ENCODE assay signal across 8 cellular contexts in genomic region chr22:35352214-35353111, GRCh38. TPM values are rescaled to one million over a fixed set of nuclear protein-coding genes. Genes with fewer than 3 reads are reported as not detected.
A peak's percentile ranks its signal among the peaks of the same experiment; 100 is the strongest.
DNase-seq lines count a peak whose midpoint lies in the region; ATAC-seq and TF ChIP-seq lines count a peak whose summit lies in the region.

No MANE protein-coding gene starts in this region.

- TF ChIP-seq CTCF in GM12872 (IDR thresholded peaks at IDR 0.05; ENCODE audit: insufficient read depth, low read depth, low read length), result peak; percentile 57
- peak; percentile 57 for TF ChIP-seq CTCF in Loucy (conservative IDR thresholded peaks at IDR 0.05; ENCODE audit: low read length)
- TF ChIP-seq CTCF in foreskin keratinocyte (conservative IDR thresholded peaks at IDR 0.05), result peak; percentile 27

- H3K4me1 ChIP-seq in Loucy (ENCODE audit: insufficient read depth, low read length, poor library complexity, severe bottlenecking), result peaks cover 21% of the 10 kb centered on the region
- H3K4me1 ChIP-seq in foreskin keratinocyte, result peaks cover 3% of the 10 kb centered on the region

- H3K4me2 ChIP-seq in Loucy (ENCODE audit: low read depth, low read length, poor library complexity, severe bottlenecking), result no peak overlapping the region

- no peaks in the 10 kb centered on the region for H4K20me1 ChIP-seq in Loucy (ENCODE audit: insufficient read depth, low read length, poor library complexity, severe bottlenecking)

- no peak overlapping the region for H2AFZ ChIP-seq in Loucy (ENCODE audit: low read length)

- H3K27ac ChIP-seq in foreskin keratinocyte, result no peak overlapping the region

- no peaks in the 10 kb centered on the region for H3K79me2 ChIP-seq in Loucy (ENCODE audit: insufficient read depth, low read length)

- ATAC-seq in foreskin keratinocyte (no peak), GM21360 (IDR thresholded peaks at IDR 0.05; ENCODE audit: unreplicated experiment) (no peak)

- H3F3A ChIP-seq in Loucy (ENCODE audit: low read depth), result no peaks in the 10 kb centered on the region

- no peak overlapping the region for H3K9ac ChIP-seq in Loucy (ENCODE audit: low read depth, low read length, poor library complexity, severe bottlenecking)

- no peaks in the 10 kb centered on the region for H3K9me3 ChIP-seq in Loucy (ENCODE audit: insufficient read depth, low read depth, low read length)

- no peaks in the 10 kb centered on the region; the same call in 1 of the 2 replicates for H3K36me3 ChIP-seq in Loucy (ENCODE audit: insufficient read depth, low read length)

- no peaks in the 10 kb centered on the region for H3K9me2 ChIP-seq in Loucy (replicated peaks; ENCODE audit: low read depth, low read length)

- DNase-seq in activated CD4-positive, alpha-beta T cell treated with anti-CD3 and anti-CD28 coated beads, Interleukin-2, amount 50 U/mL, for 1 hour, result peak; percentile 27
- DNase-seq in foreskin keratinocyte, result no peak
- DNase-seq in posterior cingulate gyrus, result peak in 6 of 10 donors; percentile 38 to 92 (median 58)
- DNase-seq in superior temporal gyrus (ENCODE audit: extremely low spot score), result no peak
- no peak for DNase-seq in amniotic stem cell (lab: John Stamatoyannopoulos, UW)

- no peaks in the 10 kb centered on the region for H3K27me3 ChIP-seq in Loucy (ENCODE audit: insufficient read depth, low read length, poor library complexity, severe bottlenecking)
- no peaks in the 10 kb centered on the region for H3K27me3 ChIP-seq in foreskin keratinocyte

- intact Hi-C loops in posterior cingulate gyrus (cut with DNase I), result loop anchor here (5.0 kb wide), 1 partner anchor 80 kb away; no protein-coding TSS in a partner anchor

- no peak overlapping the region for H3K4me3 ChIP-seq in Loucy (ENCODE audit: low read length, poor library complexity, severe bottlenecking)

RNA-seq across cellular contexts. Expression of gene HMOX1, which starts 28.4 kb away (rescaled TPM):
- total RNA-seq in foreskin keratinocyte, result 1.2 and 3.1 TPM in 2 replicates
- polyA plus RNA-seq in foreskin keratinocyte, result 1.7 and 3.8 TPM in 2 replicates

RNA-seq across cellular contexts. Expression of gene MCM5, which starts 47.5 kb away (rescaled TPM):
- 91.0 and 94.1 TPM in 2 replicates for total RNA-seq in foreskin keratinocyte
- 106 and 111 TPM in 2 replicates for polyA plus RNA-seq in foreskin keratinocyte

RNA-seq across cellular contexts. Expression of gene TOM1, which starts 52.8 kb away (rescaled TPM):
- total RNA-seq in foreskin keratinocyte, result 9.0 and 10.0 TPM in 2 replicates
- polyA plus RNA-seq in foreskin keratinocyte, result 8.9 and 10.4 TPM in 2 replicates

Comparison
In these comparisons a context has a peak if more than half of its experiments do, and no peak if none do; other contexts are left out.
1. DNase-seq: peak in activated CD4-positive, alpha-beta T cell treated with anti-CD3 and anti-CD28 coated beads, Interleukin-2, amount 50 U/mL, for 1 hour (single experiment) and posterior cingulate gyrus (6 of 10); none in foreskin keratinocyte (0 of 2), superior temporal gyrus (single experiment) and amniotic stem cell (single experiment).
2. Peak in every context shown above with its lines, with median percentiles within 50 percentile points of each other: CTCF ChIP-seq.